17 cellular contexts compared by ENCODE assay signal in genomic region chr21:26766826-26767325, GRCh38.
DNase-seq lines count a peak whose midpoint lies in the region; FAIRE-seq and TF ChIP-seq lines count a peak whose summit lies in the region.
"Had no signal": no experiment of that assay in that cellular context is flagged by ENCODE, and none has a peak within 500 bp of the region (broad histone marks: within the 10 kb centered on the region; RNA-seq: fewer than 3 reads in every experiment).

No MANE protein-coding gene starts in this region.

- H3F3A ChIP-seq in GM23248 (ENCODE audit: insufficient read depth): no peaks in the 10 kb centered on the region

- H3K27me3 ChIP-seq in GM23248 (replicated peaks; ENCODE audit: insufficient read depth): no peaks in the 10 kb centered on the region
- H3K27me3 ChIP-seq in SJCRH30: no peaks in the 10 kb centered on the region

- H3K9me3 ChIP-seq in GM23248 (ENCODE audit: low read depth) (no peaks in the 10 kb centered on the region), SJCRH30 (replicated peaks) (no peaks in the 10 kb centered on the region)
- H3K9me3 ChIP-seq: A549, Caco-2 had no signal

- no peak overlapping the region for H3K4me2 ChIP-seq in GM23248 (ENCODE audit: unreplicated experiment)
- H3K4me2 ChIP-seq: A549, KMS-11 had no signal

- H3K27ac ChIP-seq in GM23248: no peak overlapping the region
- peak overlapping the region; percentile 3; the same call in 1 of the 2 replicates for H3K27ac ChIP-seq in SJCRH30
- H3K27ac ChIP-seq: A549, C4-2B, KMS-11 had no signal

- H3K36me3 ChIP-seq in GM23248 (ENCODE audit: low read depth) (no peaks in the 10 kb centered on the region), SJCRH30 (no peaks in the 10 kb centered on the region)

- H3K9me2 ChIP-seq in GM23248 (ENCODE audit: insufficient read depth): no peaks in the 10 kb centered on the region

- in situ Hi-C loops in GM23248 (cut with MboI): no loop called here

- no peak overlapping the region for H3K9ac ChIP-seq in GM23248
- H3K9ac ChIP-seq: KMS-11 had no signal

- no peaks in the 10 kb centered on the region for H4K20me1 ChIP-seq in GM23248 (ENCODE audit: insufficient read depth)

- H3K4me1 ChIP-seq in GM23248 (ENCODE audit: insufficient read depth) (peaks cover 7% of the 10 kb centered on the region; the same call in 1 of the 2 replicates), SJCRH30 (peaks cover 53% of the 10 kb centered on the region)
- H3K4me1 ChIP-seq: A549, Caco-2 had no signal

- 90 to 92% methylated on average over 6 of the region's 6 CpGs for WGBS in GM23248 (ENCODE audit: low coverage in 1 of 2, low lambda C conversion rate in 2 of 2, missing lambda C conversion rate in 2 of 2), 2 experiments

- H3K4me3 ChIP-seq in GM23248 (no peak overlapping the region), SJCRH30 (no peak overlapping the region)
- H3K4me3 ChIP-seq: A549, GM12878 had no signal

- FAIRE-seq in urothelium cell line (lab: Jason Lieb, UNC): no peak
- no peak for FAIRE-seq in H54 (lab: Jason Lieb, UNC)
- FAIRE-seq: A549, GM12878 had no signal

- DNase-seq in GM23248 (no peak), SJCRH30 (no peak), kidney tubule cell (ENCODE audit: low spot score) (peak; percentile 4), urothelium cell line (ENCODE audit: low spot score) (peak; percentile 12), islet precursor cell (no peak), NCI-H1930 (lab: John Stamatoyannopoulos, UW) (no peak), H54 (ENCODE audit: insufficient read length, low spot score) (no peak)
- DNase-seq: AML-193; Caco-2; CD4-positive, alpha-beta T cell; DMS79 treated with DMSO at 0.1 percent for 48 hours; EL; H7 had no signal

- H2AFZ ChIP-seq in GM23248: 0 out of 2 replicates have a peak overlapping the region, but pooled peaks have one; percentile 10

- no peak for TF ChIP-seq POLR2A in H54 (IDR thresholded peaks at IDR 0.05; ENCODE audit: low read depth, low read length)

- no peaks in the 10 kb centered on the region for H3K79me2 ChIP-seq in GM23248 (ENCODE audit: insufficient read depth)

Comparison
In these comparisons a context has a peak if more than half of its experiments do, and no peak if none do; other contexts are left out.
1. DNase-seq: peak in kidney tubule cell (single experiment) and urothelium cell line (single experiment); none in GM23248 (single experiment), SJCRH30 (0 of 2), islet precursor cell (single experiment), NCI-H1930 (0 of 2) and H54 (single experiment).